ENCODE assay signal across 8 cellular contexts in genomic region chr6:28940294-28940858, GRCh38. TPM values are rescaled to one million over a fixed set of nuclear protein-coding genes. Genes with fewer than 3 reads are reported as not detected.
DNase-seq lines count a peak whose midpoint lies in the region; ATAC-seq and TF ChIP-seq lines count a peak whose summit lies in the region.

No MANE protein-coding gene starts in this region.

- H3K4me3 ChIP-seq in GM12864 (ENCODE audit: low read depth, low read length) = peak overlapping the region; percentile 71

- H3K9me3 Mint-ChIP-seq in activated CD8-positive, alpha-beta T cell treated with anti-CD3 and anti-CD28 coated beads, Interleukin-2, amount 10 ng/mL, durations not matched to agents 7 days and 5 days (ENCODE audit: insufficient read depth) = no peaks in the 10 kb centered on the region
- H3K9me3 Mint-ChIP-seq in endothelial cell (ENCODE audit: unreplicated experiment) = no peaks in the 10 kb centered on the region

- POLR2A ChIA-PET in activated CD8-positive, alpha-beta T cell treated with anti-CD3 and anti-CD28 coated beads, Interleukin-2, amount 10 ng/mL, durations not matched to agents 7 days and 5 days (lab: Charles Lee) = interaction anchor here (1.0 to 4.9 kb wide), 7 partner anchors 12 to 1047 kb away, joined by 3 to 45 read pairs (median 5); partner anchors contain the start of gene TRIM27

- no peaks in the 10 kb centered on the region for H3K27me3 Mint-ChIP-seq in activated CD8-positive, alpha-beta T cell treated with anti-CD3 and anti-CD28 coated beads, Interleukin-2, amount 10 ng/mL, durations not matched to agents 7 days and 5 days (ENCODE audit: low read depth)
- H3K27me3 Mint-ChIP-seq in endothelial cell (ENCODE audit: unreplicated experiment) = peaks cover 33% of the 10 kb centered on the region

- H3K27ac Mint-ChIP-seq in activated CD8-positive, alpha-beta T cell treated with anti-CD3 and anti-CD28 coated beads, Interleukin-2, amount 10 ng/mL, durations not matched to agents 7 days and 5 days = peak overlapping the region; percentile 94
- peak overlapping the region; percentile 85 for H3K27ac Mint-ChIP-seq in endothelial cell (ENCODE audit: unreplicated experiment)

- ATAC-seq in HG02642 (IDR thresholded peaks at IDR 0.05; ENCODE audit: poor library complexity, unreplicated experiment) = peak; percentile 36
- peak; percentile 37 for ATAC-seq in activated CD8-positive, alpha-beta T cell treated with anti-CD3 and anti-CD28 coated beads, Interleukin-2, amount 10 ng/mL, durations not matched to agents 7 days and 5 days

- H3K4me3 Mint-ChIP-seq in activated CD8-positive, alpha-beta T cell treated with anti-CD3 and anti-CD28 coated beads, Interleukin-2, amount 10 ng/mL, durations not matched to agents 7 days and 5 days = peak overlapping the region; percentile 80
- H3K4me3 Mint-ChIP-seq in endothelial cell (ENCODE audit: unreplicated experiment) = peak overlapping the region; percentile 94

- DNase-seq in GM12864 (ENCODE audit: low read depth) (no peak), NCI-H2196 treated with DMSO at 0.1 percent for 48 hours (lab: John Stamatoyannopoulos, UW; ENCODE audit: unreplicated experiment) (peak; percentile 35), endothelial cell (ENCODE audit: low spot score) (peak; percentile 46), mucosa of gallbladder (ENCODE audit: low spot score) (peak; percentile 50), dermis blood vessel endothelial cell (no peak)
- peak; percentile 61 for DNase-seq in activated CD8-positive, alpha-beta T cell treated with anti-CD3 and anti-CD28 coated beads, Interleukin-2, amount 10 ng/mL, durations not matched to agents 7 days and 5 days

- TF ChIP-seq CTCF in GM12864 (IDR thresholded peaks at IDR 0.05; ENCODE audit: low read depth, low read length, missing control alignments) (no peak), endothelial cell (IDR thresholded peaks at IDR 0.05; ENCODE audit: unreplicated experiment) (no peak)

- no peaks in the 10 kb centered on the region for H3K36me3 Mint-ChIP-seq in activated CD8-positive, alpha-beta T cell treated with anti-CD3 and anti-CD28 coated beads, Interleukin-2, amount 10 ng/mL, durations not matched to agents 7 days and 5 days (ENCODE audit: low read depth)
- H3K36me3 Mint-ChIP-seq in endothelial cell (ENCODE audit: low read depth, unreplicated experiment) = peaks cover 4% of the 10 kb centered on the region

- CTCF ChIA-PET in activated CD8-positive, alpha-beta T cell treated with anti-CD3 and anti-CD28 coated beads, Interleukin-2, amount 10 ng/mL, durations not matched to agents 7 days and 5 days (lab: Charles Lee) = interaction anchor here (0.9 to 3.1 kb wide), 18 partner anchors 16 to 103 kb away, joined by 3 to 21 read pairs (median 4); partner anchors contain the start of gene TRIM27

- peak overlapping the region; percentile 23 for H3K27ac ChIP-seq in temporal lobe (ENCODE audit: low read depth, low read length)

- peaks cover 47% of the 10 kb centered on the region for H3K4me1 Mint-ChIP-seq in activated CD8-positive, alpha-beta T cell treated with anti-CD3 and anti-CD28 coated beads, Interleukin-2, amount 10 ng/mL, durations not matched to agents 7 days and 5 days (ENCODE audit: low read depth)
- peaks cover 29% of the 10 kb centered on the region for H3K4me1 Mint-ChIP-seq in endothelial cell (ENCODE audit: unreplicated experiment)

RNA-seq across cellular contexts. Expression of gene TRIM27, which starts 16.6 kb away (rescaled TPM):
- total RNA-seq in activated CD8-positive, alpha-beta T cell treated with anti-CD3 and anti-CD28 coated beads, Interleukin-2, amount 10 ng/mL, durations not matched to agents 7 days and 5 days = 10 to 100 TPM; 58.3 to 60.1 TPM
- total RNA-seq in endothelial cell (ENCODE audit: unreplicated experiment) (82.8 TPM), mucosa of gallbladder (42.4 TPM), temporal lobe (53.4 TPM), dermis blood vessel endothelial cell (72.9 and 83.0 TPM in 2 replicates)

Comparison
In these comparisons a context has a peak if more than half of its experiments do, and no peak if none do; other contexts are left out.
1. DNase-seq: peak in NCI-H2196 treated with DMSO at 0.1 percent for 48 hours (single experiment), activated CD8-positive, alpha-beta T cell treated with anti-CD3 and anti-CD28 coated beads, Interleukin-2, amount 10 ng/mL, durations not matched to agents 7 days and 5 days (single experiment), endothelial cell (single experiment) and mucosa of gallbladder (single experiment); none in GM12864 (single experiment) and dermis blood vessel endothelial cell (single experiment).